In genomic region chr6:27593200-27593818, GRCh38 we compare ENCODE assay signal across 11 cellular contexts.
DNase-seq lines count a peak whose midpoint lies in the region; ATAC-seq and TF ChIP-seq lines count a peak whose summit lies in the region.
"Had no signal": no experiment of that assay in that cellular context is flagged by ENCODE, and none has a peak within 500 bp of the region (broad histone marks: within the 10 kb centered on the region; RNA-seq: fewer than 3 reads in every experiment).

No MANE protein-coding gene starts in this region.

- DNase-seq in GM12864 (ENCODE audit: low read depth), result no peak
- no peak for DNase-seq in GM23338 (ENCODE audit: low spot score)
- peak; percentile 11 for DNase-seq in RPMI8226
- no peak for DNase-seq in kidney epithelial cell (ENCODE audit: low read depth)
- no peak for DNase-seq in anterior cingulate cortex (lab: John Stamatoyannopoulos, UW)
- DNase-seq in NCI-H146 (lab: John Stamatoyannopoulos, UW), result no peak
- no peak for DNase-seq in NOMO-1 (lab: John Stamatoyannopoulos, UW; ENCODE audit: unreplicated experiment in 2 of 2)
- DNase-seq: Peyer's patch, sigmoid colon had no signal

- H3K4me3 ChIP-seq in GM12864 (ENCODE audit: low read depth, low read length), result peak overlapping the region; percentile 60
- peak overlapping the region; percentile 89 for H3K4me3 ChIP-seq in GM23338
- peak overlapping the region; percentile 26 for H3K4me3 ChIP-seq in kidney epithelial cell (ENCODE audit: low read depth, low read length)
- H3K4me3 ChIP-seq: Peyer's patch, sigmoid colon had no signal

- TF ChIP-seq CTCF in GM12864 (IDR thresholded peaks at IDR 0.05; ENCODE audit: low read depth, low read length, missing control alignments), result no peak
- TF ChIP-seq CTCF in GM23338 (conservative IDR thresholded peaks at IDR 0.05; ENCODE audit: low read depth in 2 of 2), result no peak
- no peak for TF ChIP-seq CTCF in kidney epithelial cell (IDR thresholded peaks at IDR 0.05; ENCODE audit: insufficient read depth, low read length, poor library complexity, severe bottlenecking)

- 0 out of 2 replicates have a peak, but pooled peaks cover 4% of the 10 kb centered on the region for H3F3A ChIP-seq in GM23338 (replicated peaks; ENCODE audit: low read depth)

- H3K4me1 Mint-ChIP-seq in GM23338, result peaks cover 7% of the 10 kb centered on the region; the same call in 2 of the 3 replicates

- H2AFZ ChIP-seq in GM23338, result peak overlapping the region; percentile 96

- peaks cover 3% of the 10 kb centered on the region for H3K27me3 Mint-ChIP-seq in GM23338 (ENCODE audit: insufficient read depth, low read depth, poor library complexity)

- H3K9me2 ChIP-seq in GM23338 (ENCODE audit: insufficient read depth), result no peaks in the 10 kb centered on the region

- H3K4me2 ChIP-seq in GM23338, result peak overlapping the region; percentile 98

- no peak overlapping the region for H3K4me3 Mint-ChIP-seq in GM23338

- no peaks in the 10 kb centered on the region for H3K36me3 ChIP-seq in GM23338 (ENCODE audit: insufficient read depth)
- H3K36me3 ChIP-seq in kidney epithelial cell (ENCODE audit: control insufficient read depth, insufficient read depth, low read length), result no peaks in the 10 kb centered on the region
- H3K36me3 ChIP-seq: Peyer's patch, sigmoid colon, tibial nerve had no signal

- peak; percentile 20 for ATAC-seq in GM23338
- no peak for ATAC-seq in GM18517 (IDR thresholded peaks at IDR 0.05; ENCODE audit: unreplicated experiment)

- no peaks in the 10 kb centered on the region for H3K9me3 Mint-ChIP-seq in GM23338

- H3K4me1 ChIP-seq in GM23338 (ENCODE audit: insufficient read depth), result no peaks in the 10 kb centered on the region
- H3K4me1 ChIP-seq: Peyer's patch, sigmoid colon had no signal

- no peak overlapping the region for H3K27ac ChIP-seq in GM23338 (ENCODE audit: low read depth)
- H3K27ac ChIP-seq: Peyer's patch, sigmoid colon, tibial nerve had no signal

- H3K36me3 Mint-ChIP-seq in GM23338 (ENCODE audit: low read depth), result no peaks in the 10 kb centered on the region

- no peaks in the 10 kb centered on the region for H4K20me1 ChIP-seq in GM23338 (replicated peaks; ENCODE audit: insufficient read depth)

- H3K27me3 ChIP-seq in GM23338 (ENCODE audit: insufficient read depth) (peaks cover 27% of the 10 kb centered on the region), kidney epithelial cell (ENCODE audit: control insufficient read depth, insufficient read depth, low read length) (peaks cover 21% of the 10 kb centered on the region)

- no peak overlapping the region for H3K27ac Mint-ChIP-seq in GM23338

- H3K79me2 ChIP-seq in GM23338 (replicated peaks; ENCODE audit: insufficient read depth), result no peaks in the 10 kb centered on the region

TF ChIP-seq in GM23338, 12 proteins besides CTCF, POLR2A, EP300 and RAD21:
- TF ChIP-seq ETS1 (IDR thresholded peaks at IDR 0.05) (no peak), EZH2phosphoT487 (IDR thresholded peaks at IDR 0.05; ENCODE audit: unreplicated experiment) (no peak), CREB1 (CRISPR knock-in tag; IDR thresholded peaks at IDR 0.05; ENCODE audit: low read depth) (no peak), POLR2AphosphoS5 (IDR thresholded peaks at IDR 0.05; ENCODE audit: low read depth) (no peak), EZH2 (IDR thresholded peaks at IDR 0.05; ENCODE audit: low read depth, unreplicated experiment) (no peak), ZNF114 (CRISPR knock-in tag; IDR thresholded peaks at IDR 0.05) (no peak)
- TF ChIP-seq, protein P1, sequence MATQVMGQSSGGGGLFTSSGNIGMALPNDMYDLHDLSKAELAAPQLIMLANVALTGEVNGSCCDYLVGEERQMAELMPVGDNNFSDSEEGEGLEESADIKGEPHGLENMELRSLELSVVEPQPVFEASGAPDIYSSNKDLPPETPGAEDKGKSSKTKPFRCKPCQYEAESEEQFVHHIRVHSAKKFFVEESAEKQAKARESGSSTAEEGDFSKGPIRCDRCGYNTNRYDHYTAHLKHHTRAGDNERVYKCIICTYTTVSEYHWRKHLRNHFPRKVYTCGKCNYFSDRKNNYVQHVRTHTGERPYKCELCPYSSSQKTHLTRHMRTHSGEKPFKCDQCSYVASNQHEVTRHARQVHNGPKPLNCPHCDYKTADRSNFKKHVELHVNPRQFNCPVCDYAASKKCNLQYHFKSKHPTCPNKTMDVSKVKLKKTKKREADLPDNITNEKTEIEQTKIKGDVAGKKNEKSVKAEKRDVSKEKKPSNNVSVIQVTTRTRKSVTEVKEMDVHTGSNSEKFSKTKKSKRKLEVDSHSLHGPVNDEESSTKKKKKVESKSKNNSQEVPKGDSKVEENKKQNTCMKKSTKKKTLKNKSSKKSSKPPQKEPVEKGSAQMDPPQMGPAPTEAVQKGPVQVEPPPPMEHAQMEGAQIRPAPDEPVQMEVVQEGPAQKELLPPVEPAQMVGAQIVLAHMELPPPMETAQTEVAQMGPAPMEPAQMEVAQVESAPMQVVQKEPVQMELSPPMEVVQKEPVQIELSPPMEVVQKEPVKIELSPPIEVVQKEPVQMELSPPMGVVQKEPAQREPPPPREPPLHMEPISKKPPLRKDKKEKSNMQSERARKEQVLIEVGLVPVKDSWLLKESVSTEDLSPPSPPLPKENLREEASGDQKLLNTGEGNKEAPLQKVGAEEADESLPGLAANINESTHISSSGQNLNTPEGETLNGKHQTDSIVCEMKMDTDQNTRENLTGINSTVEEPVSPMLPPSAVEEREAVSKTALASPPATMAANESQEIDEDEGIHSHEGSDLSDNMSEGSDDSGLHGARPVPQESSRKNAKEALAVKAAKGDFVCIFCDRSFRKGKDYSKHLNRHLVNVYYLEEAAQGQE (IDR thresholded peaks at IDR 0.05; ENCODE audit: unreplicated experiment), result no peak
- TF ChIP-seq, protein P2, sequence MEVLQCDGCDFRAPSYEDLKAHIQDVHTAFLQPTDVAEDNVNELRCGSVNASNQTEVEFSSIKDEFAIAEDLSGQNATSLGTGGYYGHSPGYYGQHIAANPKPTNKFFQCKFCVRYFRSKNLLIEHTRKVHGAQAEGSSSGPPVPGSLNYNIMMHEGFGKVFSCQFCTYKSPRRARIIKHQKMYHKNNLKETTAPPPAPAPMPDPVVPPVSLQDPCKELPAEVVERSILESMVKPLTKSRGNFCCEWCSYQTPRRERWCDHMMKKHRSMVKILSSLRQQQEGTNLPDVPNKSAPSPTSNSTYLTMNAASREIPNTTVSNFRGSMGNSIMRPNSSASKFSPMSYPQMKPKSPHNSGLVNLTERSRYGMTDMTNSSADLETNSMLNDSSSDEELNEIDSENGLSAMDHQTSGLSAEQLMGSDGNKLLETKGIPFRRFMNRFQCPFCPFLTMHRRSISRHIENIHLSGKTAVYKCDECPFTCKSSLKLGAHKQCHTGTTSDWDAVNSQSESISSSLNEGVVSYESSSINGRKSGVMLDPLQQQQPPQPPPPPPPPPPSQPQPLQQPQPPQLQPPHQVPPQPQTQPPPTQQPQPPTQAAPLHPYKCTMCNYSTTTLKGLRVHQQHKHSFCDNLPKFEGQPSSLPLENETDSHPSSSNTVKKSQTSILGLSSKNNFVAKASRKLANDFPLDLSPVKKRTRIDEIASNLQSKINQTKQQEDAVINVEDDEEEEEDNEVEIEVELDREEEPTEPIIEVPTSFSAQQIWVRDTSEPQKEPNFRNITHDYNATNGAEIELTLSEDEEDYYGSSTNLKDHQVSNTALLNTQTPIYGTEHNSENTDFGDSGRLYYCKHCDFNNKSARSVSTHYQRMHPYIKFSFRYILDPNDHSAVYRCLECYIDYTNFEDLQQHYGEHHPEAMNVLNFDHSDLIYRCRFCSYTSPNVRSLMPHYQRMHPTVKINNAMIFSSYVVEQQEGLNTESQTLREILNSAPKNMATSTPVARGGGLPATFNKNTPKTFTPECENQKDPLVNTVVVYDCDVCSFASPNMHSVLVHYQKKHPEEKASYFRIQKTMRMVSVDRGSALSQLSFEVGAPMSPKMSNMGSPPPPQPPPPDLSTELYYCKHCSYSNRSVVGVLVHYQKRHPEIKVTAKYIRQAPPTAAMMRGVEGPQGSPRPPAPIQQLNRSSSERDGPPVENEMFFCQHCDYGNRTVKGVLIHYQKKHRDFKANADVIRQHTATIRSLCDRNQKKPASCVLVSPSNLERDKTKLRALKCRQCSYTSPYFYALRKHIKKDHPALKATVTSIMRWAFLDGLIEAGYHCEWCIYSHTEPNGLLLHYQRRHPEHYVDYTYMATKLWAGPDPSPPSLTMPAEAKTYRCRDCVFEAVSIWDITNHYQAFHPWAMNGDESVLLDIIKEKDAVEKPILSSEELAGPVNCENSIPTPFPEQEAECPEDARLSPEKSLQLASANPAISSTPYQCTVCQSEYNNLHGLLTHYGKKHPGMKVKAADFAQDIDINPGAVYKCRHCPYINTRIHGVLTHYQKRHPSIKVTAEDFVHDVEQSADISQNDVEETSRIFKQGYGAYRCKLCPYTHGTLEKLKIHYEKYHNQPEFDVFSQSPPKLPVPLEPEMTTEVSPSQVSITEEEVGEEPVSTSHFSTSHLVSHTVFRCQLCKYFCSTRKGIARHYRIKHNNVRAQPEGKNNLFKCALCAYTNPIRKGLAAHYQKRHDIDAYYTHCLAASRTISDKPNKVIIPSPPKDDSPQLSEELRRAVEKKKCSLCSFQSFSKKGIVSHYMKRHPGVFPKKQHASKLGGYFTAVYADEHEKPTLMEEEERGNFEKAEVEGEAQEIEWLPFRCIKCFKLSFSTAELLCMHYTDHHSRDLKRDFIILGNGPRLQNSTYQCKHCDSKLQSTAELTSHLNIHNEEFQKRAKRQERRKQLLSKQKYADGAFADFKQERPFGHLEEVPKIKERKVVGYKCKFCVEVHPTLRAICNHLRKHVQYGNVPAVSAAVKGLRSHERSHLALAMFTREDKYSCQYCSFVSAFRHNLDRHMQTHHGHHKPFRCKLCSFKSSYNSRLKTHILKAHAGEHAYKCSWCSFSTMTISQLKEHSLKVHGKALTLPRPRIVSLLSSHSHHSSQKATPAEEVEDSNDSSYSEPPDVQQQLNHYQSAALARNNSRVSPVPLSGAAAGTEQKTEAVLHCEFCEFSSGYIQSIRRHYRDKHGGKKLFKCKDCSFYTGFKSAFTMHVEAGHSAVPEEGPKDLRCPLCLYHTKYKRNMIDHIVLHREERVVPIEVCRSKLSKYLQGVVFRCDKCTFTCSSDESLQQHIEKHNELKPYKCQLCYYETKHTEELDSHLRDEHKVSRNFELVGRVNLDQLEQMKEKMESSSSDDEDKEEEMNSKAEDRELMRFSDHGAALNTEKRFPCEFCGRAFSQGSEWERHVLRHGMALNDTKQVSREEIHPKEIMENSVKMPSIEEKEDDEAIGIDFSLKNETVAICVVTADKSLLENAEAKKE (CRISPR knock-in tag; IDR thresholded peaks at IDR 0.05), result no peak

Comparison
In these comparisons a context has a peak if more than half of its experiments do, and no peak if none do; other contexts are left out.
1. H3K4me3 ChIP-seq: peak in every context shown above with its lines; median percentile 89 in GM23338; 60 in GM12864; 26 in kidney epithelial cell.